ENCODE assay signal across 11 cellular contexts in the genomic region with DNA sequence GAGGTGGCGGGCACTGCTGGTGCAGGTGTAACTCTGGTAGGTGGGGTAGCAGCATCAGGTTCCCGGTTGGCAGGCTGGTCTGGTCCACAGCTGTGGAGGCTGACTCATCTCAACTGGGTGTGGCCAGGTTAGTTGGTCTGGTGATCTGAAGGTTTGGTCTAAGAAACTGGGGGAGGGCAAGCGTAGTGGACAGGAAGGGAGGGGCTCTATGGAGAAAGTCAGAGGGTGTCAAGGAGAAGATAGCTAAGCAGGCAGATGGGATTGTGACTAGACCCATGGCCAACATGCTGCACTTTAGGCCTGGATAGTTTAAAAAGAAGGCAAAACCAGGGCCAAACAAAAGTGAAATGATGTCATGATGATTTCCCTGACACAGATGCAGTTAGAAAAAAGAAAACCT. TPM values are rescaled to one million over a fixed set of nuclear protein-coding genes. Genes with fewer than 3 reads are reported as not detected.
A peak's percentile ranks its signal among the peaks of the same experiment; 100 is the strongest.
DNase-seq lines count a peak whose midpoint lies in the region; ATAC-seq, FAIRE-seq and TF ChIP-seq lines count a peak whose summit lies in the region.
"Had no signal": no experiment of that assay in that cellular context is flagged by ENCODE, and none has a peak within 500 bp of the region (broad histone marks: within the 10 kb centered on the region; RNA-seq: fewer than 3 reads in every experiment).

No MANE protein-coding gene starts in this region.

- H4K20me1 ChIP-seq in GM12878 (ENCODE audit: control insufficient read depth, insufficient read depth) = no peaks in the 10 kb centered on the region

- WGBS in heart left ventricle, 4 donors = 77 to 84% (median 80%) methylated on average over 3 of the region's 3 CpGs
- 20% methylated on average over 3 of the region's 3 CpGs for WGBS in GM12878 (ENCODE audit: insufficient coverage, insufficient replicate concordance, low lambda C conversion rate, missing lambda C conversion rate)
- WGBS in transverse colon (ENCODE audit: low coverage in 1 of 2), 2 donors = 20 to 41% methylated on average over 1 to 3 of the region's 3 CpGs

- POLR2A ChIA-PET in GM12878 (lab: Charles Lee) = no interaction called here

- intact Hi-C loops in heart left ventricle (cut with DNase I) (no loop called here), Right ventricle myocardium inferior (cut with DNase I) (no loop called here), GM12878 (cut with micrococcal nuclease; ENCODE audit: unreplicated experiment) (no loop called here), transverse colon (cut with DNase I; ENCODE audit: low total_unique reads) (loop anchor here (2.0 kb wide), 1 partner anchor 70 kb away; no protein-coding TSS in a partner anchor), ascending aorta (cut with DNase I) (no loop called here)

- DNase-seq in heart left ventricle (peak in 1 of 5 donors; percentile 35), Right ventricle myocardium inferior (ENCODE audit: missing footprints) (no peak), MV-4-11 (lab: John Stamatoyannopoulos, UW) (peak; percentile 2), GM12878 (ENCODE audit: low read depth, low spot score) (no peak), transverse colon (peak; percentile 83), NCI-H2107 (lab: John Stamatoyannopoulos, UW) (no peak), ascending aorta (ENCODE audit: low spot score in 2 of 2) (no peak), NCI-H82 (lab: John Stamatoyannopoulos, UW) (no peak)
- DNase-seq: anterior cingulate cortex, psoas muscle had no signal

- SMC1A ChIA-PET in GM12878 (lab: Charles Lee; ENCODE audit: uncharacterized antibody, unreplicated experiment) = no interaction called here

- TF ChIP-seq RAD21 in GM12878 (IDR thresholded peaks at IDR 0.05; ENCODE audit: insufficient read depth, low read depth, low read length) = no peak

- peaks cover 0 to 3% (median 0%) of the 10 kb centered on the region in 9 donors for H3K27me3 ChIP-seq in heart left ventricle
- no peaks in the 10 kb centered on the region for H3K27me3 ChIP-seq in GM12878 (replicated peaks in 1 of 2; ENCODE audit: control insufficient read depth in 2 of 2, insufficient read depth in 2 of 2, low read length in 1 of 2)
- H3K27me3 ChIP-seq in transverse colon = no peaks in the 10 kb centered on the region
- H3K27me3 ChIP-seq in ascending aorta = no peaks in the 10 kb centered on the region

- CTCF ChIA-PET in GM12878 (lab: Yijun Ruan, JAX) = no interaction called here

- H3K27ac ChIP-seq in heart left ventricle (peak overlapping the region in 2 of 12 donors; percentile 6 to 19), GM12878 (ENCODE audit: control insufficient read depth, insufficient read depth) (no peak overlapping the region), transverse colon (peak overlapping the region in 3 of 4 donors; percentile 25 to 71 (median 70)), ascending aorta (no peak overlapping the region)
- H3K27ac ChIP-seq: psoas muscle had no signal

- no peaks in the 10 kb centered on the region for H3K79me2 ChIP-seq in GM12878 (ENCODE audit: control insufficient read depth, insufficient read depth, low read length)

- peak in 3 of 4 donors; percentile 42 to 70 (median 48) for ATAC-seq in heart left ventricle
- ATAC-seq in Right ventricle myocardium inferior = no peak
- ATAC-seq in GM12878 = peak; percentile 51; the same call in 2 of the 3 replicates
- ATAC-seq: left lobe of liver, psoas muscle had no signal

- TF ChIP-seq POLR2A in heart left ventricle (IDR thresholded peaks at IDR 0.05) (no peak), GM12878 (IDR thresholded peaks at IDR 0.05; ENCODE audit: low read depth, low read length) (no peak), transverse colon (IDR thresholded peaks at IDR 0.05) (no peak)

- H3K9ac ChIP-seq in GM12878 (ENCODE audit: control insufficient read depth, insufficient read depth, low read length) = no peak overlapping the region

- no peak overlapping the region for H3K4me2 ChIP-seq in GM12878 (ENCODE audit: control insufficient read depth, insufficient read depth)

- H3K9me3 ChIP-seq in heart left ventricle (no peaks in the 10 kb centered on the region), GM12878 (replicated peaks; ENCODE audit: control insufficient read depth, insufficient read depth, low read length) (no peaks in the 10 kb centered on the region), transverse colon (no peaks in the 10 kb centered on the region), ascending aorta (no peaks in the 10 kb centered on the region)
- H3K9me3 ChIP-seq: psoas muscle had no signal

- TF ChIP-seq EP300 in GM12878 (IDR thresholded peaks at IDR 0.05; ENCODE audit: borderline replicate concordance in 1 of 2, control insufficient read depth in 1 of 2, low read depth in 2 of 2, low read length in 2 of 2) (no peak), transverse colon (IDR thresholded peaks at IDR 0.05; ENCODE audit: low read depth) (no peak)

- RAD21 ChIA-PET in GM12878 (lab: Charles Lee; ENCODE audit: unreplicated experiment) = interaction anchor here (0.6 kb wide), 1 partner anchor 258 kb away, joined by 3 read pairs; no protein-coding TSS in a partner anchor

- no peak for TF ChIP-seq CTCF in heart left ventricle (IDR thresholded peaks at IDR 0.05)
- no peak for TF ChIP-seq CTCF in GM12878 (IDR thresholded peaks at IDR 0.05 in 2 of 3, conservative IDR thresholded peaks at IDR 0.05 in 1 of 3; ENCODE audit: control insufficient read depth in 2 of 3, extremely low read depth in 1 of 3, insufficient read depth in 1 of 3, low read depth in 3 of 3, low read length in 3 of 3)
- no peak for TF ChIP-seq CTCF in transverse colon (IDR thresholded peaks at IDR 0.05)
- no peak for TF ChIP-seq CTCF in ascending aorta (IDR thresholded peaks at IDR 0.05)

- no peak overlapping the region for H3K4me3 ChIP-seq in heart left ventricle
- no peak overlapping the region for H3K4me3 ChIP-seq in GM12878
- H3K4me3 ChIP-seq in transverse colon = no peak overlapping the region
- H3K4me3 ChIP-seq in ascending aorta = no peak overlapping the region
- H3K4me3 ChIP-seq: psoas muscle had no signal

- H3K36me3 ChIP-seq in heart left ventricle (no peaks in the 10 kb centered on the region), GM12878 (ENCODE audit: control insufficient read depth in 2 of 2, insufficient read depth in 2 of 2, low read length in 1 of 2) (no peaks in the 10 kb centered on the region), transverse colon (no peaks in the 10 kb centered on the region), ascending aorta (no peaks in the 10 kb centered on the region)

- H2AFZ ChIP-seq in GM12878 (ENCODE audit: control insufficient read depth, low read depth, low read length) = no peak overlapping the region

- in situ Hi-C loops in GM12878 (cut with MboI) = no loop called here
- in situ Hi-C loops in transverse colon (cut with MboI; ENCODE audit: low pct_ligation_motif_present in 1 of 4, low pct_unique_long_range_greater_than_20kb in 1 of 4, low sequenced_read_pairs in 3 of 4) = no loop called here

- no TSS peak for BruUV-seq in GM12878 (replicated peaks; lab: Mats Ljungman, UMichigan)

- H3K4me1 ChIP-seq in heart left ventricle (peaks cover 0 to 3% (median 0%) of the 10 kb centered on the region in 12 donors), GM12878 (ENCODE audit: control insufficient read depth, insufficient read depth, low read length) (no peaks in the 10 kb centered on the region), transverse colon (peaks cover 0 to 27% (median 10%) of the 10 kb centered on the region in 4 donors), ascending aorta (no peaks in the 10 kb centered on the region)
- H3K4me1 ChIP-seq: psoas muscle had no signal

- FAIRE-seq in GM12878 (lab: Jason Lieb, UNC) = no peak

TF ChIP-seq in GM12878, 131 proteins besides CTCF, POLR2A, EP300 and RAD21 (continues in another document):
- TF ChIP-seq RB1 (IDR thresholded peaks at IDR 0.05; ENCODE audit: borderline replicate concordance) = no peak
- no peak for TF ChIP-seq BACH1 (IDR thresholded peaks at IDR 0.05; ENCODE audit: borderline replicate concordance)
- no peak for TF ChIP-seq MEF2A (IDR thresholded peaks at IDR 0.05; ENCODE audit: insufficient read depth, low read depth, low read length)
- no peak for TF ChIP-seq SKIL (IDR thresholded peaks at IDR 0.05; ENCODE audit: low read depth, poor library complexity, severe bottlenecking)

RNA-seq across cellular contexts. Expression of gene TRIM9, which starts 7.9 kb away (rescaled TPM):
- total RNA-seq in heart left ventricle (1 to 10 TPM in 1 of 9 donors, under 1 TPM in 8; 0.20 to 1.7 (median 0.74) TPM), Right ventricle myocardium inferior (0.62 TPM), GM12878 (2014; rRNA removed) (0.11 and 0.22 TPM in 2 replicates), GM12878 (2014; rRNA removed; fragmentation: Illumina TruSeq; extraction: Trizol) (0.09 TPM in 2 replicates), GM12878 (2021) (0.18 and 0.19 TPM in 2 replicates), transverse colon (10 to 100 TPM in 3 of 4 donors, 1 to 10 TPM in 1; 9.2 to 21.3 (median 16.1) TPM), ascending aorta (4.2 TPM)
- polyA plus RNA-seq in heart left ventricle (under 1 TPM; 0.34 to 0.47 TPM), GM12878 (2011; rRNA removed) (0.12 and 0.26 TPM in 2 replicates), GM12878 (2014; fragmentation: Illumina TruSeq; extraction: Trizol) (0.03 and 0.10 TPM in 2 replicates), GM12878 (2014; fragmentation: Nextera tagmentation; extraction: Ambion mirVana) (under 1 TPM in 1 of 2 experiments, not detected in 1; 0.04 TPM), GM12878 (2014; rRNA removed) (0.12 and 0.20 TPM in 2 replicates), GM12878 (2016; fragmentation: Nextera tagmentation; extraction: Ambion mirVana) (under 1 TPM in 1 of 2 experiments, not detected in 1; 0.05 TPM)
- total RNA-seq in GM12878 (2013; cell fraction: nucleolus; rRNA removed) = 1.2 and 2.0 TPM in 2 replicates
- polyA plus RNA-seq in GM12878 (2011; ENCODE audit: low read depth) = 0.04 TPM
- polyA plus RNA-seq in GM12878 (2011; cell fraction: cytosol; rRNA removed) = 0.12 and 0.13 TPM in 2 replicates
- 0.69 and 0.70 TPM in 2 replicates for polyA plus RNA-seq in GM12878 (2011; cell fraction: nucleus; rRNA removed)
- polyA plus RNA-seq in GM12878 (2012) = 0.07 and 0.13 TPM in 2 replicates
- 0.15 and 0.29 TPM in 2 replicates for polyA minus RNA-seq in GM12878 (2011; rRNA and poly(A)+ RNA removed)
- not detected in 2 replicates for polyA minus RNA-seq in GM12878 (2011; cell fraction: cytosol; rRNA and poly(A)+ RNA removed)
- 0.48 and 0.73 TPM in 2 replicates for polyA minus RNA-seq in GM12878 (2011; cell fraction: nucleus; rRNA and poly(A)+ RNA removed)

Comparison
In these comparisons a context has a peak if more than half of its experiments do, and no peak if none do; other contexts are left out.
1. DNase-seq: peak in MV-4-11 (single experiment) and transverse colon (single experiment); none in Right ventricle myocardium inferior (single experiment), GM12878 (single experiment), NCI-H2107 (single experiment), ascending aorta (0 of 2) and NCI-H82 (single experiment).
2. H3K27ac ChIP-seq: peak in transverse colon (3 of 4); none in GM12878 (single experiment) and ascending aorta (0 of 2).